ENCODE assay signal across 33 cellular contexts in the genomic region with DNA sequence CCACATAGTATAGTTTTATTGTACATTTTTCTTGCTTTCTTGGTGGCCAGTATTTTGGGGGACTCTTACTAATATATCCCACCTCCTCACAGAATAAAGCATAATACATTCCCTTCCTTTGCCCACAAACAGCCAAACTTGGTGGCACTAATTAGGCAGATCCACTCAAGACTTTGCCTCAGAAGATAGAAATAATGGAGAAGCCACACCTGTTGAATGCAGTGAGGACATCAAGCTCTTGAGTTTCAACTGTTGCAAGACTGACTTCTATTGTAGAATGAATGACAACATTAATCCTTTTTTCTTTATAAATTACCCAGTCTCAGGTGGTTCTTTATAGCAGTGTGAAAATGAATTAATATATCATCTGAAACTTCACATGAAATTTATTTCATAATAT.
"Had no signal": no experiment of that assay in that cellular context is flagged by ENCODE, and none has a peak within 500 bp of the region (broad histone marks: within the 10 kb centered on the region; RNA-seq: fewer than 3 reads in every experiment).

No MANE protein-coding gene starts in this region.

- H3K36me3 ChIP-seq: adrenal gland, ascending aorta, brain microvascular endothelial cell, breast epithelium, cardiac muscle cell had no signal

- H3K27ac ChIP-seq: adrenal gland, ascending aorta, body of pancreas, brain microvascular endothelial cell, breast epithelium, cardiac muscle cell had no signal

- FAIRE-seq: astrocyte, bronchial epithelial cell had no signal

- DNase-seq: activated effector memory CD4-positive, alpha-beta T cell treated with anti-CD3 and anti-CD28 coated beads, Interleukin-2, amount 50 U/mL, for 16 hours; activated effector memory CD4-positive, alpha-beta T cell treated with Interleukin-2 at 50 U/mL for 16 hours; activated gamma-delta T cell; activated gamma-delta T cell treated with Interleukin-2 at 50 U/mL for 16 hours; activated naive CD4-positive, alpha-beta T cell; activated naive CD4-positive, alpha-beta T cell treated with anti-CD3 and anti-CD28 coated beads for 36 hours; activated naive CD4-positive, alpha-beta T cell treated with anti-CD3 and anti-CD28 coated beads, Interleukin-2, amount 10 ng/mL, durations not matched to agents 7 days and 5 days; activated naive CD4-positive, alpha-beta T cell treated with anti-CD3 and anti-CD28 coated beads, Interleukin-2, amount 50 U/mL, for 16 hours; activated naive CD4-positive, alpha-beta T cell treated with Interleukin-2 at 50 U/mL for 16 hours; activated naive CD8-positive, alpha-beta T cell treated with anti-CD3 and anti-CD28 coated beads for 36 hours; activated naive CD8-positive, alpha-beta T cell treated with anti-CD3 and anti-CD28 coated beads, Interleukin-2, amount 10 ng/mL, durations not matched to agents 7 days and 5 days; activated naive CD8-positive, alpha-beta T cell treated with anti-CD3 and anti-CD28 coated beads, Interleukin-2, amount 50 U/mL, for 24 hours; activated T-cell treated with anti-CD3 and anti-CD28 coated beads, Interleukin-2, amount 50 U/mL, for 24 hours; activated T-cell treated with anti-CD3 and anti-CD28 coated beads, Interleukin-2, amount 50 U/mL, for 4 hours; activated T-cell treated with anti-CD3 and anti-CD28 coated beads, Interleukin-2, amount 50 U/mL, for 48 hours; activated T-cell treated with anti-CD3 and anti-CD28 coated beads, Interleukin-2, amount 50 U/mL, for 72 hours; adrenal gland; amniotic stem cell; amygdala; anterior cingulate cortex; aorta; body of pancreas; brain microvascular endothelial cell; caudate nucleus; central memory CD4-positive, alpha-beta T cell; cerebellar nuclear complex had no signal

- H3K4me1 ChIP-seq: adrenal gland, ascending aorta, body of pancreas, breast epithelium had no signal

- H3K9me3 ChIP-seq: adrenal gland, ascending aorta, body of pancreas, breast epithelium had no signal

- H3K27me3 ChIP-seq: adrenal gland, ascending aorta, body of pancreas, brain microvascular endothelial cell, breast epithelium, cardiac muscle cell had no signal

- ATAC-seq: activated naive CD4-positive, alpha-beta T cell treated with anti-CD3 and anti-CD28 coated beads, Interleukin-2, amount 50 U/mL, for 72 hours; activated naive CD8-positive, alpha-beta T cell treated with anti-CD3 and anti-CD28 coated beads, Interleukin-2, amount 50 U/mL, for 24 hours; activated T-cell treated with anti-CD3 and anti-CD28 coated beads, Interleukin-2, amount 50 U/mL, for 4 hours; activated T-cell treated with anti-CD3 and anti-CD28 coated beads, Interleukin-2, amount 50 U/mL, for 72 hours; activated T-helper 17 cell treated with anti-CD3 and anti-CD28 coated beads, Interleukin-2, amount 50 U/mL, for 72 hours; body of pancreas had no signal

- H3K4me3 ChIP-seq: adrenal gland, ascending aorta, body of pancreas, breast epithelium, cardiac muscle cell had no signal
